In genomic region chrX:153816821-153817220, GRCh38 we compare ENCODE assay signal across 1 cellular context.
TF ChIP-seq lines count a peak whose summit lies in the region.

No MANE protein-coding gene starts in this region.

TF ChIP-seq in K562, 482 proteins besides CTCF, POLR2A, EP300 and RAD21 (continued from another document):
- no peak for TF ChIP-seq ZBTB40 (IDR thresholded peaks at IDR 0.05)
- no peak for TF ChIP-seq ZBTB40 (CRISPR knock-in tag; IDR thresholded peaks at IDR 0.05)
TF ChIP-seq in K562: peak in this region for 9.
